Comparison of ENCODE assay signal across 9 cellular contexts in genomic region chr10:103895458-103896186, GRCh38. TPM values are rescaled to one million over a fixed set of nuclear protein-coding genes. Genes with fewer than 3 reads are reported as not detected.
A peak's percentile ranks its signal among the peaks of the same experiment; 100 is the strongest.
DNase-seq lines count a peak whose midpoint lies in the region; ATAC-seq and TF ChIP-seq lines count a peak whose summit lies in the region.
"Had no signal": no experiment of that assay in that cellular context is flagged by ENCODE, and none has a peak within 500 bp of the region (broad histone marks: within the 10 kb centered on the region; RNA-seq: fewer than 3 reads in every experiment).

No MANE protein-coding gene starts in this region.

- intact Hi-C loops in CD4-positive, alpha-beta memory T cell (cut with micrococcal nuclease) = loop anchor here (2.0 kb wide), 1 partner anchor 15 kb away; no protein-coding TSS in a partner anchor
- intact Hi-C loops in PC-9 (cut with micrococcal nuclease; ENCODE audit: unreplicated experiment) = loop anchor here (2.0 to 10.0 kb wide), 2 partner anchors 73 to 439 kb away; partner anchors contain the start of gene ITPRIP

- H3K36me3 Mint-ChIP-seq in CD4-positive, alpha-beta memory T cell = peaks cover 60 to 83% of the 10 kb centered on the region in 2 donors
- H3K36me3 Mint-ChIP-seq in endodermal cell (ENCODE audit: low read depth) (peaks cover 8% of the 10 kb centered on the region), nephron progenitor cell (ENCODE audit: low read depth) (peaks cover 47% of the 10 kb centered on the region)

- no TSS peak for BruUV-seq in PC-9 (replicated peaks; lab: Mats Ljungman, UMichigan)

- no peak for ATAC-seq in HG02642 (IDR thresholded peaks at IDR 0.05; ENCODE audit: poor library complexity, unreplicated experiment)
- ATAC-seq: GM12878 had no signal

- no peaks in the 10 kb centered on the region for H4K20me1 ChIP-seq in PC-9 (ENCODE audit: insufficient read depth)

- no peak for TF ChIP-seq CTCF in PC-9 (conservative IDR thresholded peaks at IDR 0.05)
- no peak for TF ChIP-seq CTCF in endodermal cell (conservative IDR thresholded peaks at IDR 0.05)
- no peak for TF ChIP-seq CTCF in nephron progenitor cell (IDR thresholded peaks at IDR 0.05)

- CTCF ChIA-PET in CD4-positive, alpha-beta memory T cell (lab: Charles Lee; ENCODE audit: partially characterized antibody) = interaction anchor here (1.6 to 2.0 kb wide), 3 partner anchors 11 to 226 kb away, joined by 6 to 13 read pairs (median 8); no protein-coding TSS in a partner anchor
- CTCF ChIA-PET in PC-9 (lab: Charles Lee) = no interaction called here

- no peaks in the 10 kb centered on the region for H3K27me3 Mint-ChIP-seq in CD4-positive, alpha-beta memory T cell
- H3K27me3 Mint-ChIP-seq in endodermal cell (ENCODE audit: insufficient read depth) (no peaks in the 10 kb centered on the region), nephron progenitor cell (ENCODE audit: low read depth, poor library complexity) (peaks cover 5% of the 10 kb centered on the region)

- no peaks in the 10 kb centered on the region for H3K27me3 ChIP-seq in CD4-positive, alpha-beta memory T cell (ENCODE audit: insufficient read depth, low read length)
- H3K27me3 ChIP-seq in PC-9 (ENCODE audit: insufficient read depth, low read depth) (no peaks in the 10 kb centered on the region), endodermal cell (ENCODE audit: control insufficient read depth, insufficient read depth, low read length, poor library complexity, severe bottlenecking) (no peaks in the 10 kb centered on the region)

- peak overlapping the region; percentile 11 for H3K27ac ChIP-seq in CD4-positive, alpha-beta memory T cell (ENCODE audit: low read depth, low read length)
- H3K27ac ChIP-seq in PC-9 (peak overlapping the region; percentile 99), endodermal cell (ENCODE audit: low read depth, low read length) (no peak overlapping the region)

- 74 to 88% methylated on average over 8 to 9 of the region's 9 CpGs for WGBS in endodermal cell (ENCODE audit: insufficient coverage in 1 of 2, insufficient read length in 1 of 2), 2 experiments

- DNase-seq in CD4-positive, alpha-beta memory T cell = no peak
- peak in 1 of 2 experiments; percentile 90 for DNase-seq in PC-9
- no peak for DNase-seq in endodermal cell
- DNase-seq in nephron progenitor cell = peak; percentile 35
- no peak for DNase-seq in T1000 (lab: John Stamatoyannopoulos, UW)
- DNase-seq in NCI-H526 (lab: John Stamatoyannopoulos, UW) = no peak
- DNase-seq in dedifferentiated amniotic fluid mesenchymal stem cell (ENCODE audit: extremely low spot score) = no peak

- no peaks in the 10 kb centered on the region for H3K9me2 ChIP-seq in PC-9 (ENCODE audit: insufficient read depth)

- peaks cover 58% of the 10 kb centered on the region for H3K36me3 ChIP-seq in CD4-positive, alpha-beta memory T cell (ENCODE audit: insufficient read depth, low read length)
- H3K36me3 ChIP-seq in PC-9 (ENCODE audit: low read depth) (peaks cover 18% of the 10 kb centered on the region), endodermal cell (ENCODE audit: control insufficient read depth, insufficient read depth, low read length) (peaks cover 4% of the 10 kb centered on the region)

- H3K27ac Mint-ChIP-seq in CD4-positive, alpha-beta memory T cell = peak overlapping the region; percentile 38 to 95 (median 86)
- H3K27ac Mint-ChIP-seq in endodermal cell (peak overlapping the region; percentile 19), nephron progenitor cell (peak overlapping the region; percentile 88)

- H3K9me3 Mint-ChIP-seq in CD4-positive, alpha-beta memory T cell = no peaks in the 10 kb centered on the region
- H3K9me3 Mint-ChIP-seq in endodermal cell (no peaks in the 10 kb centered on the region), nephron progenitor cell (no peaks in the 10 kb centered on the region)

- peak overlapping the region; percentile 61 for H3K4me2 ChIP-seq in PC-9

- H3K4me1 Mint-ChIP-seq in CD4-positive, alpha-beta memory T cell = peaks cover 39 to 64% (median 51%) of the 10 kb centered on the region in 4 donors
- H3K4me1 Mint-ChIP-seq in endodermal cell = peaks cover 34% of the 10 kb centered on the region
- peaks cover 88% of the 10 kb centered on the region for H3K4me1 Mint-ChIP-seq in nephron progenitor cell

- no peaks in the 10 kb centered on the region for H3K9me3 ChIP-seq in CD4-positive, alpha-beta memory T cell (ENCODE audit: control insufficient read depth in 1 of 2, low read length in 2 of 2)
- H3K9me3 ChIP-seq in PC-9 (ENCODE audit: insufficient read depth, low read depth) (no peaks in the 10 kb centered on the region), endodermal cell (ENCODE audit: control insufficient read depth, low read length) (no peaks in the 10 kb centered on the region)

- H3K4me1 ChIP-seq in CD4-positive, alpha-beta memory T cell (ENCODE audit: insufficient read depth, low read length) = peaks cover 40% of the 10 kb centered on the region
- peaks cover 72% of the 10 kb centered on the region for H3K4me1 ChIP-seq in PC-9 (replicated peaks; ENCODE audit: insufficient read depth)
- peaks cover 15% of the 10 kb centered on the region for H3K4me1 ChIP-seq in endodermal cell (ENCODE audit: control insufficient read depth, insufficient read depth, low read length)

- POLR2A ChIA-PET in CD4-positive, alpha-beta memory T cell (lab: Charles Lee; ENCODE audit: partially characterized antibody) = interaction anchor here (1.2 to 3.4 kb wide), 5 partner anchors 13 to 226 kb away, joined by 8 to 16 read pairs (median 12); partner anchors contain the start of genes SFR1, SLK and STN1
- POLR2A ChIA-PET in PC-9 (lab: Charles Lee; ENCODE audit: unreplicated experiment) = no interaction called here

- H3K4me3 Mint-ChIP-seq in CD4-positive, alpha-beta memory T cell = peak overlapping the region in 4 of 8 donors; percentile 11 to 87 (median 48)
- H3K4me3 Mint-ChIP-seq in endodermal cell (no peak overlapping the region), nephron progenitor cell (peak overlapping the region; percentile 47)

- H2AFZ ChIP-seq in PC-9 = no peak overlapping the region

- H3K79me2 ChIP-seq in PC-9 (ENCODE audit: low read depth) = peaks cover 16% of the 10 kb centered on the region

- peaks cover 50% of the 10 kb centered on the region for H3F3A ChIP-seq in PC-9 (ENCODE audit: insufficient read depth, low read depth)

- no peak overlapping the region for H3K9ac ChIP-seq in endodermal cell (ENCODE audit: extremely low read depth, low read length, poor library complexity, severe bottlenecking)

- H3K4me3 ChIP-seq in CD4-positive, alpha-beta memory T cell (ENCODE audit: low read length in 2 of 2) = no peak overlapping the region
- 0 out of 2 replicates have a peak overlapping the region, but pooled peaks have one; percentile 2 for H3K4me3 ChIP-seq in PC-9
- H3K4me3 ChIP-seq in endodermal cell (ENCODE audit: low read length) = no peak overlapping the region
- H3K4me3 ChIP-seq: GM12878 had no signal

RNA-seq across cellular contexts. Expression of gene STN1, which starts 22.4 kb away (rescaled TPM):
- total RNA-seq in CD4-positive, alpha-beta memory T cell = 10 to 100 TPM; 30.4 to 31.6 TPM
- polyA plus RNA-seq in CD4-positive, alpha-beta memory T cell = 100 to 1,000 TPM; 111 TPM
- 20.5 and 25.4 TPM in 2 replicates for total RNA-seq in PC-9 (2021)
- total RNA-seq in endodermal cell = 10 to 100 TPM; 13.5 to 19.9 TPM
- polyA plus RNA-seq in endodermal cell (2013, experiment 1 of 2) = 19.2 TPM
- 17.2 TPM for polyA plus RNA-seq in endodermal cell (2013, experiment 2 of 2)

RNA-seq across cellular contexts. Expression of gene SH3PXD2A, which starts 40.2 kb away (rescaled TPM):
- 10 to 100 TPM; 16.9 to 17.5 TPM for total RNA-seq in CD4-positive, alpha-beta memory T cell
- polyA plus RNA-seq in CD4-positive, alpha-beta memory T cell = under 1 TPM; 0.39 to 0.77 TPM
- total RNA-seq in PC-9 (2021) = 12.5 and 14.0 TPM in 2 replicates
- 10 to 100 TPM; 15.7 to 22.6 TPM for total RNA-seq in endodermal cell
- 11.5 TPM for polyA plus RNA-seq in endodermal cell (2013, experiment 1 of 2)
- 11.0 TPM for polyA plus RNA-seq in endodermal cell (2013, experiment 2 of 2)

Comparison
In these comparisons a context has a peak if more than half of its experiments do, and no peak if none do; other contexts are left out.
1. H3K27ac Mint-ChIP-seq: peak in every context shown above with its lines; median percentile 88 in nephron progenitor cell; 86 in CD4-positive, alpha-beta memory T cell; 19 in endodermal cell.